In genomic region chr1:206590025-206590834, GRCh38 we compare ENCODE assay signal across 8 cellular contexts. TPM values are rescaled to one million over a fixed set of nuclear protein-coding genes. Genes with fewer than 3 reads are reported as not detected.
A peak's percentile ranks its signal among the peaks of the same experiment; 100 is the strongest.
DNase-seq lines count a peak whose midpoint lies in the region; ATAC-seq and TF ChIP-seq lines count a peak whose summit lies in the region.

No MANE protein-coding gene starts in this region.

- no peak for TF ChIP-seq POLR2A in body of pancreas (IDR thresholded peaks at IDR 0.05)

- H3K4me3 Mint-ChIP-seq in progenitor cell of endocrine pancreas (ENCODE audit: low read depth), result no peak overlapping the region

- WGBS in body of pancreas, 2 donors, result 52 to 57% methylated on average over 8 of the region's 8 CpGs

- TF ChIP-seq CTCF in BE2C (IDR thresholded peaks at IDR 0.05; ENCODE audit: low read depth, low read length), result peak; percentile 32
- peak in 5 of 7 experiments; percentile 6 to 21 (median 13) for TF ChIP-seq CTCF in body of pancreas (IDR thresholded peaks at IDR 0.05)
- TF ChIP-seq CTCF in progenitor cell of endocrine pancreas (IDR thresholded peaks at IDR 0.05; ENCODE audit: unreplicated experiment), result peak; percentile 55

- H3K4me1 Mint-ChIP-seq in progenitor cell of endocrine pancreas (ENCODE audit: low read depth), result no peaks in the 10 kb centered on the region

- no peak overlapping the region for H3K27ac ChIP-seq in body of pancreas

- H3K4me1 ChIP-seq in BE2C, result no peaks in the 10 kb centered on the region
- H3K4me1 ChIP-seq in body of pancreas, result peaks cover 3% of the 10 kb centered on the region

- no peaks in the 10 kb centered on the region for H3K27me3 Mint-ChIP-seq in progenitor cell of endocrine pancreas

- intact Hi-C loops in body of pancreas (cut with DNase I), result no loop called here

- H3K27me3 ChIP-seq in BE2C, result no peaks in the 10 kb centered on the region
- H3K27me3 ChIP-seq in body of pancreas, result no peaks in the 10 kb centered on the region

- ATAC-seq in GM21447 (IDR thresholded peaks at IDR 0.05; ENCODE audit: unreplicated experiment), result peak; percentile 60
- no peak for ATAC-seq in body of pancreas
- no peak for ATAC-seq in GM19467 (IDR thresholded peaks at IDR 0.05; ENCODE audit: unreplicated experiment)

- H3K36me3 ChIP-seq in BE2C (peaks cover 37% of the 10 kb centered on the region), body of pancreas (replicated peaks in 1 of 2; ENCODE audit: insufficient read depth in 1 of 2, low read depth in 2 of 2) (peaks cover 0 to 21% of the 10 kb centered on the region in 2 donors)

- H3K27ac Mint-ChIP-seq in progenitor cell of endocrine pancreas, result no peak overlapping the region

- no peak overlapping the region for H3K4me3 ChIP-seq in BE2C (ENCODE audit: low read depth, low read length)
- H3K4me3 ChIP-seq in body of pancreas, result no peak overlapping the region

- DNase-seq in BE2C (no peak), RPMI7951 (ENCODE audit: low read depth) (peak; percentile 83), body of pancreas (no peak), progenitor cell of endocrine pancreas (ENCODE audit: low spot score, unreplicated experiment) (no peak), NCI-H2171 (lab: John Stamatoyannopoulos, UW) (no peak), RPMI8226 (no peak)

- peaks cover 17% of the 10 kb centered on the region for H3K36me3 Mint-ChIP-seq in progenitor cell of endocrine pancreas (ENCODE audit: insufficient read depth)

- H3K9me3 Mint-ChIP-seq in progenitor cell of endocrine pancreas (ENCODE audit: low read depth), result no peaks in the 10 kb centered on the region

- H3K9me3 ChIP-seq in BE2C, result no peaks in the 10 kb centered on the region
- H3K9me3 ChIP-seq in body of pancreas, result no peaks in the 10 kb centered on the region

RNA-seq across cellular contexts. Expression of gene EIF2D, which starts 22.0 kb away (rescaled TPM):
- 24.4 TPM for polyA plus RNA-seq in BE2C (2012; ENCODE audit: insufficient read depth, insufficient read length, low read depth)
- total RNA-seq in RPMI7951 (2014; rRNA removed; shearing (Covaris generic)), result 30.5 and 38.1 TPM in 2 replicates
- 10 to 100 TPM; 25.9 to 55.4 TPM for total RNA-seq in body of pancreas
- 36.8 and 39.5 TPM in 2 replicates for total RNA-seq in progenitor cell of endocrine pancreas

RNA-seq across cellular contexts. Expression of gene DYRK3, which starts 45.1 kb away (rescaled TPM):
- polyA plus RNA-seq in BE2C (2012; ENCODE audit: insufficient read depth, insufficient read length, low read depth), result 3.3 TPM
- total RNA-seq in RPMI7951 (2014; rRNA removed; shearing (Covaris generic)), result 12.5 and 13.8 TPM in 2 replicates
- total RNA-seq in body of pancreas (1 to 10 TPM; 1.6 to 4.7 TPM), progenitor cell of endocrine pancreas (8.4 and 9.1 TPM in 2 replicates)
